Comparison of ENCODE assay signal across 15 cellular contexts in the genomic region with DNA sequence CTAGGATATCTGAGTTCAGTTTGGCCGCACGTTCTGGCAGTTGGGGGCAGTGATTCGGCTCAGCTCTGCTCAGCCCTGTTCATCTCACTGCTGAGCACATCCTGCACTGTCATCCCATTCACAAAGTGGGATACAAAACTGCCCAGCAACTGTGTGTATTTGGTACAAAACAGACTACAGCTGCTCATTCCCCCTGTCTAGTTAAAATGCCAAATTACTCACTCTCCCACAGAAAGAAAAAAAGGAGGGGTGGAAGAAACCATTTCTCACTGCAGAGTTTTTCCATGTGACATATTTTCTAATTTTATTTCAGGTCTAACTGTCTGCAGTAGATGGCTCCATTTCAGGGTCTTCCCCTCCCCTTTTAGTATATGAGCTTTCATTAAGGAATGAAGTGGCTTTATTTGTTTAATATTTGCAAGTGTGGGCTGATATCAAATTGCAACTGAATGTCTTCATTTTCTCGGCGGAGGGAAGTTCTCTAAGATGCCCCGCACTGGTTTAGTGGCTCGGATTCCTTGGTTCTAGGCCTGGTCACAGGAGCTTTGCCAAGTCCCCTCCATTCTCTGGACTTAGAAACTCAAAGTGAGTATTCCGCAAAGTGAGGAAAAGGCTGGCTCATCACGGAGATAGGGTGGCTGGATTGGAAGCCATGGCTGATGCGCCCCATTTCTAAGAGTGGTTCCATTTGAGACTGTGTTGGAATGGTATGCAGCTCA. TPM values are rescaled to one million over a fixed set of nuclear protein-coding genes. Genes with fewer than 3 reads are reported as not detected.
A peak's percentile ranks its signal among the peaks of the same experiment; 100 is the strongest.
DNase-seq lines count a peak whose midpoint lies in the region; ATAC-seq lines count a peak whose summit lies in the region.
"Had no signal": no experiment of that assay in that cellular context is flagged by ENCODE, and none has a peak within 500 bp of the region (broad histone marks: within the 10 kb centered on the region; RNA-seq: fewer than 3 reads in every experiment).

No MANE protein-coding gene starts in this region.

- H3K4me3 ChIP-seq in SJCRH30 (peak overlapping the region; percentile 18; the same call in 1 of the 2 replicates), trophoblast cell (ENCODE audit: low read depth, low read length) (no peak overlapping the region)
- H3K4me3 ChIP-seq: BLaER1, prostate gland had no signal

- H3K9ac ChIP-seq in trophoblast cell (ENCODE audit: low read length): no peak overlapping the region
- H3K9ac ChIP-seq: BLaER1 had no signal

- no peaks in the 10 kb centered on the region for H3K79me2 ChIP-seq in trophoblast cell (ENCODE audit: control insufficient read depth, insufficient read depth, low read length, poor library complexity)

- no peak overlapping the region for H2AFZ ChIP-seq in trophoblast cell (ENCODE audit: insufficient read depth, low read length, poor library complexity)

- no peak overlapping the region for H2BK120ac ChIP-seq in trophoblast cell (ENCODE audit: insufficient read depth, low read length, poor library complexity)

- no peak overlapping the region for H3K14ac ChIP-seq in trophoblast cell (ENCODE audit: low read length)

- H3K23ac ChIP-seq in trophoblast cell (ENCODE audit: low read length): no peak overlapping the region

- WGBS in trophoblast cell (ENCODE audit: extremely low coverage, insufficient coverage, insufficient read length): no CpG with 5 or more reads among the region's 10 CpGs

- H3K9me3 ChIP-seq in SJCRH30 (replicated peaks): no peaks in the 10 kb centered on the region
- H3K9me3 ChIP-seq in trophoblast cell (ENCODE audit: insufficient read depth, low read depth, low read length): no peaks in the 10 kb centered on the region
- H3K9me3 ChIP-seq: prostate gland had no signal

- H3K79me1 ChIP-seq in trophoblast cell (ENCODE audit: low read length): no peaks in the 10 kb centered on the region

- peak; percentile 86 for DNase-seq in AG08396 (ENCODE audit: low spot score)
- DNase-seq in SJCRH30: peak; percentile 49 to 62
- DNase-seq in fibroblast of the conjunctiva (ENCODE audit: low read depth): peak; percentile 41
- DNase-seq in trophoblast cell: peak; percentile 19 to 49
- no peak for DNase-seq in occipital lobe (lab: John Stamatoyannopoulos, UW)
- DNase-seq in OCI-M1 (lab: John Stamatoyannopoulos, UW): no peak
- DNase-seq in retina: no peak
- DNase-seq: activated CD4-positive, alpha-beta T cell treated with anti-CD3 and anti-CD28 coated beads for 1 hour; activated gamma-delta T cell; effector memory CD8-positive, alpha-beta T cell; islet precursor cell; NCI-H2029 had no signal

- H2BK12ac ChIP-seq in trophoblast cell (ENCODE audit: low read length): no peak overlapping the region

- H4K12ac ChIP-seq in trophoblast cell (ENCODE audit: low read depth, low read length): no peak overlapping the region

- H3K4me1 ChIP-seq in SJCRH30: peaks cover 38% of the 10 kb centered on the region
- H3K4me1 ChIP-seq in trophoblast cell (ENCODE audit: control insufficient read depth in 1 of 2, insufficient read depth in 2 of 2, low read length in 2 of 2): peaks cover 0 to 2% of the 10 kb centered on the region in 2 experiments
- H3K4me1 ChIP-seq: BLaER1, prostate gland had no signal

- no peak overlapping the region for H3K18ac ChIP-seq in trophoblast cell (ENCODE audit: low read length)

- no peak overlapping the region for H3K4me2 ChIP-seq in trophoblast cell (ENCODE audit: low read length)
- H3K4me2 ChIP-seq: BLaER1 had no signal

- H3K27ac ChIP-seq in SJCRH30: peak overlapping the region; percentile 50
- no peak overlapping the region for H3K27ac ChIP-seq in trophoblast cell (ENCODE audit: low read depth, low read length)
- H3K27ac ChIP-seq: BLaER1, prostate gland had no signal

- no peaks in the 10 kb centered on the region for H3K36me3 ChIP-seq in SJCRH30
- H3K36me3 ChIP-seq in trophoblast cell (ENCODE audit: control insufficient read depth in 1 of 2, insufficient read depth in 2 of 2, low read length in 2 of 2): no peaks in the 10 kb centered on the region
- H3K36me3 ChIP-seq: BLaER1, prostate gland had no signal

- no peak overlapping the region for H3K4ac ChIP-seq in trophoblast cell (ENCODE audit: low read depth, low read length)

- no peak overlapping the region for H2BK5ac ChIP-seq in trophoblast cell (ENCODE audit: low read depth, low read length, poor library complexity)

- H4K91ac ChIP-seq in trophoblast cell (ENCODE audit: low read depth, low read length): no peak overlapping the region

- H4K8ac ChIP-seq in trophoblast cell (ENCODE audit: low read depth, low read length): no peak overlapping the region

- H2AK5ac ChIP-seq in trophoblast cell (ENCODE audit: low read length): no peak overlapping the region

- H3K27me3 ChIP-seq in SJCRH30 (no peaks in the 10 kb centered on the region), trophoblast cell (ENCODE audit: insufficient read depth, low read length) (no peaks in the 10 kb centered on the region)
- H3K27me3 ChIP-seq: BLaER1 had no signal

- no peak for ATAC-seq in GM21367 (IDR thresholded peaks at IDR 0.05; ENCODE audit: unreplicated experiment)
- ATAC-seq: effector memory CD8-positive, alpha-beta T cell had no signal

RNA-seq across cellular contexts. Expression of a gene that starts 14.7 kb away (rescaled TPM):
- 7.5 and 7.6 TPM in 2 replicates for total RNA-seq in SJCRH30 (2014; rRNA removed; shearing (Covaris generic))
- polyA plus RNA-seq in trophoblast cell (2013): 0.51 and 0.57 TPM in 2 replicates
- total RNA-seq in occipital lobe: 12.5 TPM

Comparison
In these comparisons a context has a peak if more than half of its experiments do, and no peak if none do; other contexts are left out.
1. DNase-seq: peak in AG08396 (single experiment), SJCRH30 (2 of 2), fibroblast of the conjunctiva (single experiment) and trophoblast cell (2 of 2); none in occipital lobe (single experiment), OCI-M1 (single experiment) and retina (single experiment).